In the genomic region with DNA sequence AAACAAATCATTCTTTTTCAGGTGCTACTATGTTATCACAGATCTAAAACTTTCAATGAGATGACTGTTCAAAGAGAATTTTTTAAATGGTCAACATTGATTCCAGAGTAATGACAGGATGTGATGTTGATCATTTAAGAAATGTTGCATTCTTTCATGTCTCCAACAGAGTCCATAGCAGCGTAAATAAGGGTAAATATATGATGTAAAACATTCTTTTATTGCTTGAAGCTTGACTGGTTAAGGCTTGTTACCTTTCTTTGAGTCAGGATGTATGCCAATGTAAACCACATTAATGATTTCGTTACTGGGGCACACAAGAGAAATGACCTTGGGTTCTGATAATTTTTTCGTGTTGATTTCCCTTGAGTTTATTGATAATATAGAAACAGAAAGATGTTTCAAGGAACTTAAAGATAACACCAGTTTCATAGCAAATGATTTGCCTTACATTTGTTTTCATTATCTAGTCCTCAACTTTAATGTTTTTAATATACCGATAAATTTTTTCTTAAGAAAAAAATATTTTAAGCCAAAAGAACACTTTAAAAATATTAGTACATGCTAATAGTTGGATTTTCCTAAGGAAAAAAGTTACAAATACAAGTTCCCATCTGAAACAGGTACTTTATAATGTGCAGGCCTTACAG, we compare ENCODE assay signal across 10 cellular contexts. TPM values are rescaled to one million over a fixed set of nuclear protein-coding genes. Genes with fewer than 3 reads are reported as not detected.
DNase-seq lines count a peak whose midpoint lies in the region; ATAC-seq and TF ChIP-seq lines count a peak whose summit lies in the region.
"Had no signal": no experiment of that assay in that cellular context is flagged by ENCODE, and none has a peak within 500 bp of the region (broad histone marks: within the 10 kb centered on the region; RNA-seq: fewer than 3 reads in every experiment).

No MANE protein-coding gene starts in this region.

- peaks cover 84% of the 10 kb centered on the region for H3K79me2 ChIP-seq in fibroblast of lung (ENCODE audit: control insufficient read depth, insufficient read depth, low read length)

- no peaks in the 10 kb centered on the region for H3K9me3 ChIP-seq in fibroblast of lung (ENCODE audit: control insufficient read depth, insufficient read depth, low read depth, low read length)
- no peaks in the 10 kb centered on the region for H3K9me3 ChIP-seq in upper lobe of right lung

- H3K27me3 ChIP-seq in fibroblast of lung (ENCODE audit: control insufficient read depth, insufficient read depth, low read length) (no peaks in the 10 kb centered on the region), upper lobe of right lung (no peaks in the 10 kb centered on the region)

- H2AFZ ChIP-seq in fibroblast of lung (ENCODE audit: low read length), result no peak overlapping the region
- H2AFZ ChIP-seq: parathyroid adenoma had no signal

- peaks cover 5% of the 10 kb centered on the region for H3K4me1 ChIP-seq in fibroblast of lung (ENCODE audit: control insufficient read depth, extremely low read depth, insufficient read depth, low read length)
- H3K4me1 ChIP-seq in upper lobe of right lung, result peaks cover 10% of the 10 kb centered on the region
- H3K4me1 ChIP-seq: parathyroid adenoma had no signal

- peak overlapping the region; percentile 68 for H3K4me2 ChIP-seq in fibroblast of lung (ENCODE audit: extremely low read depth, insufficient read depth, low read length)

- peak overlapping the region; percentile 2 to 86 (median 62) for H3K4me3 ChIP-seq in fibroblast of lung (replicated peaks in 1 of 4; ENCODE audit: control extremely low read depth in 1 of 4, insufficient read depth in 1 of 4, low read depth in 3 of 4, low read length in 4 of 4)
- peak overlapping the region; percentile 66 for H3K4me3 ChIP-seq in upper lobe of right lung

- H3K27ac Mint-ChIP-seq in activated naive CD4-positive, alpha-beta T cell treated with anti-CD3 and anti-CD28 coated beads, Interleukin-2, amount 50 U/mL, for 24 hours, result peak overlapping the region; percentile 97
- H3K27ac Mint-ChIP-seq in T-helper 1 cell treated with Interleukin-12 subunit alpha and Interleukin-12 subunit beta and Interleukin-4 antibody, amounts not matched to agents 30 μg/mL and 1 μg/mL, for 36 hours, result peak overlapping the region; percentile 97

- peaks cover 11% of the 10 kb centered on the region for H4K20me1 ChIP-seq in fibroblast of lung (ENCODE audit: control insufficient read depth, extremely low read depth, insufficient read depth, low read length)

- H3K4me3 Mint-ChIP-seq in activated naive CD4-positive, alpha-beta T cell treated with anti-CD3 and anti-CD28 coated beads, Interleukin-2, amount 50 U/mL, for 24 hours, result peak overlapping the region; percentile 99
- H3K4me3 Mint-ChIP-seq in T-helper 1 cell treated with Interleukin-12 subunit alpha and Interleukin-12 subunit beta and Interleukin-4 antibody, amounts not matched to agents 30 μg/mL and 1 μg/mL, for 36 hours, result peak overlapping the region; percentile 91

- H3K36me3 Mint-ChIP-seq in activated naive CD4-positive, alpha-beta T cell treated with anti-CD3 and anti-CD28 coated beads, Interleukin-2, amount 50 U/mL, for 24 hours, result peaks cover 1% of the 10 kb centered on the region
- peaks cover 44% of the 10 kb centered on the region for H3K36me3 Mint-ChIP-seq in T-helper 1 cell treated with Interleukin-12 subunit alpha and Interleukin-12 subunit beta and Interleukin-4 antibody, amounts not matched to agents 30 μg/mL and 1 μg/mL, for 36 hours (ENCODE audit: low read depth)

- H3K9ac ChIP-seq in fibroblast of lung (ENCODE audit: insufficient read depth, low read length), result no peak overlapping the region
- H3K9ac ChIP-seq: parathyroid adenoma had no signal

- no peaks in the 10 kb centered on the region for H3K27me3 Mint-ChIP-seq in activated naive CD4-positive, alpha-beta T cell treated with anti-CD3 and anti-CD28 coated beads, Interleukin-2, amount 50 U/mL, for 24 hours
- peaks cover 14% of the 10 kb centered on the region for H3K27me3 Mint-ChIP-seq in T-helper 1 cell treated with Interleukin-12 subunit alpha and Interleukin-12 subunit beta and Interleukin-4 antibody, amounts not matched to agents 30 μg/mL and 1 μg/mL, for 36 hours (ENCODE audit: low read depth)

- intact Hi-C loops in upper lobe of right lung (cut with DNase I), result no loop called here

- TF ChIP-seq CTCF in fibroblast of lung (conservative IDR thresholded peaks at IDR 0.05 in 1 of 2, IDR thresholded peaks at IDR 0.05 in 1 of 2; ENCODE audit: low read depth in 1 of 2, low read length in 2 of 2) (no peak), upper lobe of right lung (IDR thresholded peaks at IDR 0.05) (no peak)

- ATAC-seq in upper lobe of right lung (no peak), GM21360 (IDR thresholded peaks at IDR 0.05; ENCODE audit: unreplicated experiment) (no peak)

- H3K36me3 ChIP-seq in fibroblast of lung (ENCODE audit: control insufficient read depth, insufficient read depth, low read length), result no peaks in the 10 kb centered on the region
- H3K36me3 ChIP-seq in upper lobe of right lung, result no peaks in the 10 kb centered on the region

- peaks cover 62% of the 10 kb centered on the region for H3K4me1 Mint-ChIP-seq in activated naive CD4-positive, alpha-beta T cell treated with anti-CD3 and anti-CD28 coated beads, Interleukin-2, amount 50 U/mL, for 24 hours
- H3K4me1 Mint-ChIP-seq in T-helper 1 cell treated with Interleukin-12 subunit alpha and Interleukin-12 subunit beta and Interleukin-4 antibody, amounts not matched to agents 30 μg/mL and 1 μg/mL, for 36 hours (ENCODE audit: low read depth), result peaks cover 50% of the 10 kb centered on the region

- peak overlapping the region; percentile 19 for H3K27ac ChIP-seq in fibroblast of lung (ENCODE audit: insufficient read depth, low read length)
- H3K27ac ChIP-seq in upper lobe of right lung, result peak overlapping the region; percentile 36
- H3K27ac ChIP-seq: parathyroid adenoma had no signal

- no peak for DNase-seq in activated naive CD4-positive, alpha-beta T cell (lab: John Stamatoyannopoulos, UW)
- DNase-seq in fibroblast of lung (ENCODE audit: low read depth in 2 of 2) (peak in 1 of 2 donors; percentile 81), upper lobe of right lung (no peak), iPS-NIHi11 (ENCODE audit: low spot score) (no peak), NCI-H1436 treated with DMSO at 0.1 percent for 48 hours (lab: John Stamatoyannopoulos, UW) (no peak)
- DNase-seq: NCI-H510A treated with DMSO at 0.1 percent for 48 hours had no signal

- no peaks in the 10 kb centered on the region for H3K9me3 Mint-ChIP-seq in activated naive CD4-positive, alpha-beta T cell treated with anti-CD3 and anti-CD28 coated beads, Interleukin-2, amount 50 U/mL, for 24 hours
- no peaks in the 10 kb centered on the region for H3K9me3 Mint-ChIP-seq in T-helper 1 cell treated with Interleukin-12 subunit alpha and Interleukin-12 subunit beta and Interleukin-4 antibody, amounts not matched to agents 30 μg/mL and 1 μg/mL, for 36 hours

RNA-seq across cellular contexts. Expression of gene STK17A, which starts 3.5 kb away (rescaled TPM):
- total RNA-seq in fibroblast of lung (44.4 and 53.2 TPM in 2 replicates), upper lobe of right lung (35.4 TPM)
- 46.8 and 53.3 TPM in 2 replicates for polyA plus RNA-seq in fibroblast of lung
- 45.4 and 52.2 TPM in 2 replicates for polyA plus RNA-seq in fibroblast of lung (2012)
- 1.8 and 2.9 TPM in 2 replicates for polyA minus RNA-seq in fibroblast of lung (ENCODE audit: low replicate concordance)
